Comparison of ENCODE assay signal across 18 cellular contexts in the genomic region with DNA sequence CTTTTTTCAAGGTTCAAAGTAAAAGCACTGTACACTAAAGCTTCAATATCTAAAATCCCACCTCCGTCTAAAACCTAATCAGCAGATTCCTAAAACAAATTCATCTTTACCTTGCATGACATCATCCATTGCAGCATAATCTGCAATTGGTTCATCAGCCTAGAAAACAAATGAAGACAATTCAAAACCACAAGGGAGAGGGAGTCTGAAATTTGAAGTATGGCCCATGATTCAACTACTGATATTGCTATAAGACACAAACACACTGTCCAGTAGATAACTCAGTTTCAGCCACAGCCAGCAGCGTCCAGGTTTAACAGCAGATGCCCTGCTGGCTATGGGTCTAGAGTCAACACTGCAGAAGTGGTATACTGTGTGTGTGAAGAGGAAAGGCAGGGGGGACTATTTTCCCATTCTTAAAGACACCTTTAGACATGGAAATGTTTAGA. TPM values are rescaled to one million over a fixed set of nuclear protein-coding genes. Genes with fewer than 3 reads are reported as not detected.
DNase-seq lines count a peak whose midpoint lies in the region; ATAC-seq, FAIRE-seq and TF ChIP-seq lines count a peak whose summit lies in the region.
"Had no signal": no experiment of that assay in that cellular context is flagged by ENCODE, and none has a peak within 500 bp of the region (broad histone marks: within the 10 kb centered on the region; RNA-seq: fewer than 3 reads in every experiment).

No MANE protein-coding gene starts in this region.

- TF ChIP-seq POLR2A in endothelial cell of umbilical vein (IDR thresholded peaks at IDR 0.05; ENCODE audit: low read depth, low read length) = no peak

- no peaks in the 10 kb centered on the region for H3K4me1 ChIP-seq in CD8-positive, alpha-beta memory T cell (ENCODE audit: insufficient read depth, low read length)
- H3K4me1 ChIP-seq in HEK293 (ENCODE audit: control insufficient read depth, insufficient read depth, low read length) (no peaks in the 10 kb centered on the region), endothelial cell of umbilical vein (ENCODE audit: control insufficient read depth, extremely low read depth, insufficient read depth, low read length) (no peaks in the 10 kb centered on the region)
- H3K4me1 ChIP-seq: Caco-2, Peyer's patch had no signal

- ATAC-seq in HG02571 (IDR thresholded peaks at IDR 0.05; ENCODE audit: unreplicated experiment) = no peak
- ATAC-seq: Right ventricle myocardium inferior had no signal

- dilution Hi-C loops in endothelial cell of umbilical vein (cut with MboI; ENCODE audit: extremely low pct_ligation_motif_present, low sequenced_read_pairs) = no loop called here

- H3K4me2 ChIP-seq in endothelial cell of umbilical vein (ENCODE audit: insufficient read depth, low read length) = no peak overlapping the region

- H3K4me3 ChIP-seq in CD8-positive, alpha-beta memory T cell (ENCODE audit: low read length) = no peak overlapping the region
- H3K4me3 ChIP-seq in HEK293 (ENCODE audit: low read depth, low read length) (no peak overlapping the region), endothelial cell of umbilical vein (replicated peaks in 1 of 3; ENCODE audit: insufficient read depth in 1 of 3, low read depth in 1 of 3, low read length in 3 of 3) (no peak overlapping the region)
- H3K4me3 ChIP-seq: Peyer's patch had no signal

- no peaks in the 10 kb centered on the region for H4K20me1 ChIP-seq in endothelial cell of umbilical vein (replicated peaks; ENCODE audit: control insufficient read depth, extremely low read depth, insufficient read depth, low read length)

- no TSS peak for BruUV-seq in endothelial cell of umbilical vein (replicated peaks; lab: Mats Ljungman, UMichigan)

- H3K27ac ChIP-seq in CD8-positive, alpha-beta memory T cell (ENCODE audit: low read depth, low read length) = peak overlapping the region; percentile 49
- H3K27ac ChIP-seq in HEK293 (ENCODE audit: extremely low read depth, low read depth, low read length) (no peak overlapping the region), endothelial cell of umbilical vein (ENCODE audit: insufficient read depth, low read depth, low read length) (no peak overlapping the region)
- H3K27ac ChIP-seq: HL-60, Peyer's patch had no signal

- CTCF ChIA-PET in CD8-positive, alpha-beta memory T cell (lab: Charles Lee) = no interaction called here
- CTCF ChIA-PET in HEK293 (lab: Yijun Ruan, JAX) = interaction anchor here (1.4 kb wide), 1 partner anchor 276 kb away, joined by 5 read pairs; no protein-coding TSS in a partner anchor
- CTCF ChIA-PET in endothelial cell of umbilical vein (lab: Charles Lee) = interaction anchor here (1.0 kb wide), 1 partner anchor 9 kb away, joined by 3 read pairs; no protein-coding TSS in a partner anchor

- no peaks in the 10 kb centered on the region for H3K27me3 ChIP-seq in CD8-positive, alpha-beta memory T cell (ENCODE audit: insufficient read depth, low read length, poor library complexity, severe bottlenecking)
- no peaks in the 10 kb centered on the region for H3K27me3 ChIP-seq in endothelial cell of umbilical vein (ENCODE audit: control insufficient read depth in 2 of 2, insufficient read depth in 2 of 2, low read length in 2 of 2)
- H3K27me3 ChIP-seq: Peyer's patch had no signal

- no peak overlapping the region for H2AFZ ChIP-seq in endothelial cell of umbilical vein (ENCODE audit: low read depth, low read length)

- TF ChIP-seq CTCF in HEK293 (tag by site-specific recombination; IDR thresholded peaks at IDR 0.05) (no peak), endothelial cell of umbilical vein (IDR thresholded peaks at IDR 0.05; ENCODE audit: extremely low read depth in 1 of 2, insufficient read depth in 1 of 2, low read depth in 1 of 2, low read length in 2 of 2) (no peak)

- FAIRE-seq in endothelial cell of umbilical vein (lab: Jason Lieb, UNC) = peak; percentile 12

- intact Hi-C loops in activated T-helper 1 cell treated with anti-CD3 and anti-CD28 coated beads, Interleukin-12 subunit alpha, Interleukin-12 subunit beta, Interleukin-2, Interleukin-4 antibody, amounts not matched to agents 30 ng/mL and 10 ng/mL and 1 ng/mL, durations not matched to agents 14 hours and 24 hours and 36 hours (cut with micrococcal nuclease) = no loop called here
- intact Hi-C loops in endothelial cell of umbilical vein (cut with micrococcal nuclease) = no loop called here

- H3K9ac ChIP-seq in endothelial cell of umbilical vein (replicated peaks; ENCODE audit: extremely low read depth, insufficient read depth, low read length) = no peak overlapping the region

- peaks cover 0 to 3% of the 10 kb centered on the region in 2 donors for H3K27me3 Mint-ChIP-seq in CD8-positive, alpha-beta memory T cell
- no peaks in the 10 kb centered on the region for H3K27me3 Mint-ChIP-seq in activated T-helper 1 cell treated with anti-CD3 and anti-CD28 coated beads, Interleukin-12 subunit alpha, Interleukin-12 subunit beta, Interleukin-2, Interleukin-4 antibody, amounts not matched to agents 30 ng/mL and 10 ng/mL and 1 ng/mL, durations not matched to agents 14 hours and 24 hours and 36 hours (ENCODE audit: insufficient read depth)
- H3K27me3 Mint-ChIP-seq: B cell had no signal

- POLR2A ChIA-PET in CD8-positive, alpha-beta memory T cell (lab: Charles Lee) = no interaction called here
- POLR2A ChIA-PET in HEK293 (lab: Yijun Ruan, JAX) = no interaction called here
- POLR2A ChIA-PET in endothelial cell of umbilical vein (lab: Charles Lee) = interaction anchor here (0.6 kb wide), 1 partner anchor 17 kb away, joined by 3 read pairs; no protein-coding TSS in a partner anchor

- no peaks in the 10 kb centered on the region for H3K9me3 Mint-ChIP-seq in CD8-positive, alpha-beta memory T cell
- no peaks in the 10 kb centered on the region for H3K9me3 Mint-ChIP-seq in activated T-helper 1 cell treated with anti-CD3 and anti-CD28 coated beads, Interleukin-12 subunit alpha, Interleukin-12 subunit beta, Interleukin-2, Interleukin-4 antibody, amounts not matched to agents 30 ng/mL and 10 ng/mL and 1 ng/mL, durations not matched to agents 14 hours and 24 hours and 36 hours
- H3K9me3 Mint-ChIP-seq: H9 had no signal

- no peak for DNase-seq in CD8-positive, alpha-beta memory T cell
- no peak for DNase-seq in activated T-helper 1 cell treated with anti-CD3 and anti-CD28 coated beads, Interleukin-12 subunit alpha, Interleukin-12 subunit beta, Interleukin-2, Interleukin-4 antibody, amounts not matched to agents 30 ng/mL and 10 ng/mL and 1 ng/mL, durations not matched to agents 14 hours and 24 hours and 36 hours (ENCODE audit: low spot score)
- no peak for DNase-seq in endothelial cell of umbilical vein (ENCODE audit: low read depth, low spot score)
- no peak for DNase-seq in superior temporal gyrus (ENCODE audit: extremely low spot score)
- no peak for DNase-seq in T1000 (lab: John Stamatoyannopoulos, UW)
- DNase-seq: Caco-2, GDM1, H9, MM.1S, NCI-H1092, NCI-H2081, NCI-H2171 treated with DMSO at 0.1 percent for 48 hours, Peyer's patch had no signal

- no peak overlapping the region for H3K4me3 Mint-ChIP-seq in CD8-positive, alpha-beta memory T cell
- H3K4me3 Mint-ChIP-seq in activated T-helper 1 cell treated with anti-CD3 and anti-CD28 coated beads, Interleukin-12 subunit alpha, Interleukin-12 subunit beta, Interleukin-2, Interleukin-4 antibody, amounts not matched to agents 30 ng/mL and 10 ng/mL and 1 ng/mL, durations not matched to agents 14 hours and 24 hours and 36 hours = no peak overlapping the region
- H3K4me3 Mint-ChIP-seq: B cell, H9 had no signal

- H3K27ac Mint-ChIP-seq in CD8-positive, alpha-beta memory T cell = peak overlapping the region in 2 of 8 donors; percentile 5 to 20
- H3K27ac Mint-ChIP-seq in activated T-helper 1 cell treated with anti-CD3 and anti-CD28 coated beads, Interleukin-12 subunit alpha, Interleukin-12 subunit beta, Interleukin-2, Interleukin-4 antibody, amounts not matched to agents 30 ng/mL and 10 ng/mL and 1 ng/mL, durations not matched to agents 14 hours and 24 hours and 36 hours = peak overlapping the region; percentile 18
- H3K27ac Mint-ChIP-seq: B cell had no signal

- peaks cover 7 to 79% (median 38%) of the 10 kb centered on the region in 3 donors for H3K36me3 Mint-ChIP-seq in CD8-positive, alpha-beta memory T cell
- peaks cover 57% of the 10 kb centered on the region for H3K36me3 Mint-ChIP-seq in activated T-helper 1 cell treated with anti-CD3 and anti-CD28 coated beads, Interleukin-12 subunit alpha, Interleukin-12 subunit beta, Interleukin-2, Interleukin-4 antibody, amounts not matched to agents 30 ng/mL and 10 ng/mL and 1 ng/mL, durations not matched to agents 14 hours and 24 hours and 36 hours (ENCODE audit: low read depth)

- no peaks in the 10 kb centered on the region for H3K4me1 Mint-ChIP-seq in CD8-positive, alpha-beta memory T cell
- no peaks in the 10 kb centered on the region for H3K4me1 Mint-ChIP-seq in activated T-helper 1 cell treated with anti-CD3 and anti-CD28 coated beads, Interleukin-12 subunit alpha, Interleukin-12 subunit beta, Interleukin-2, Interleukin-4 antibody, amounts not matched to agents 30 ng/mL and 10 ng/mL and 1 ng/mL, durations not matched to agents 14 hours and 24 hours and 36 hours (ENCODE audit: low read depth)
- H3K4me1 Mint-ChIP-seq: B cell had no signal

- H3K9me3 ChIP-seq in CD8-positive, alpha-beta memory T cell (ENCODE audit: low read length) = no peaks in the 10 kb centered on the region
- no peaks in the 10 kb centered on the region for H3K9me3 ChIP-seq in HEK293 (ENCODE audit: control insufficient read depth, insufficient read depth, low read depth, low read length)
- no peaks in the 10 kb centered on the region for H3K9me3 ChIP-seq in endothelial cell of umbilical vein (replicated peaks; ENCODE audit: control insufficient read depth, insufficient read depth, low read length)
- H3K9me3 ChIP-seq: Caco-2, Peyer's patch had no signal

- no peaks in the 10 kb centered on the region for H3K9me1 ChIP-seq in endothelial cell of umbilical vein (replicated peaks; ENCODE audit: control insufficient read depth, extremely low read depth, insufficient read depth, low read length)

- no peaks in the 10 kb centered on the region for H3K79me2 ChIP-seq in endothelial cell of umbilical vein (ENCODE audit: control insufficient read depth, insufficient read depth, low read length)

- H3K36me3 ChIP-seq in CD8-positive, alpha-beta memory T cell (ENCODE audit: insufficient read depth, low read length) = peaks cover 32% of the 10 kb centered on the region
- peaks cover 25 to 84% of the 10 kb centered on the region in 2 experiments for H3K36me3 ChIP-seq in HEK293 (ENCODE audit: control insufficient read depth in 2 of 2, insufficient read depth in 1 of 2, low read length in 2 of 2)
- peaks cover 29 to 30% of the 10 kb centered on the region in 2 experiments for H3K36me3 ChIP-seq in endothelial cell of umbilical vein (ENCODE audit: control insufficient read depth in 2 of 2, extremely low read depth in 1 of 2, insufficient read depth in 2 of 2, low read length in 2 of 2)

RNA-seq across cellular contexts. Expression of a gene that starts 17.9 kb away (rescaled TPM):
- under 1 TPM; 0.44 to 0.50 TPM for total RNA-seq in CD8-positive, alpha-beta memory T cell
- not detected for polyA plus RNA-seq in CD8-positive, alpha-beta memory T cell
- 0.23 and 0.81 TPM in 2 replicates for total RNA-seq in activated T-helper 1 cell treated with anti-CD3 and anti-CD28 coated beads, Interleukin-12 subunit alpha, Interleukin-12 subunit beta, Interleukin-2, Interleukin-4 antibody, amounts not matched to agents 30 ng/mL and 10 ng/mL and 1 ng/mL, durations not matched to agents 14 hours and 24 hours and 36 hours
- total RNA-seq in endothelial cell of umbilical vein = 0.20 TPM in 1 of 2 replicates, not detected in the other
- polyA plus RNA-seq in endothelial cell of umbilical vein = 0.07 and 1.4 TPM in 2 replicates
- polyA plus RNA-seq in endothelial cell of umbilical vein (2011; cell fraction: cytosol; rRNA removed) = 0.03 and 0.11 TPM in 2 replicates
- polyA plus RNA-seq in endothelial cell of umbilical vein (2011; cell fraction: nucleus; rRNA removed) = 0.25 and 0.34 TPM in 2 replicates
- polyA plus RNA-seq in endothelial cell of umbilical vein (2012) = 0.08 and 0.65 TPM in 2 replicates
- polyA minus RNA-seq in endothelial cell of umbilical vein = 1.0 and 2.8 TPM in 2 replicates
- polyA minus RNA-seq in endothelial cell of umbilical vein (2011; cell fraction: cytosol; rRNA and poly(A)+ RNA removed) = 7.0 TPM
- 0.43 TPM in 1 of 2 replicates, not detected in the other for polyA minus RNA-seq in endothelial cell of umbilical vein (2011; cell fraction: nucleus; rRNA and poly(A)+ RNA removed)
